In genomic region chr17:49746791-49747490, GRCh38 we compare ENCODE assay signal across 8 cellular contexts. TPM values are rescaled to one million over a fixed set of nuclear protein-coding genes. Genes with fewer than 3 reads are reported as not detected.
DNase-seq lines count a peak whose midpoint lies in the region; ATAC-seq lines count a peak whose summit lies in the region.

No MANE protein-coding gene starts in this region.

- H3K36me3 Mint-ChIP-seq in dendritic cell treated with granulocyte-macrophage colony-stimulating factor and Interleukin-4, amounts not matched to agents 40 ng/mL and 50 ng/mL, for 4 days (ENCODE audit: low read depth): no peaks in the 10 kb centered on the region

- ATAC-seq in GM19438 (IDR thresholded peaks at IDR 0.05; ENCODE audit: low read depth, unreplicated experiment) (peak; percentile 46), HG03439 (IDR thresholded peaks at IDR 0.05; ENCODE audit: unreplicated experiment) (peak; percentile 57)

- H3K4me3 ChIP-seq in GM08714 (ENCODE audit: low read length): peak overlapping the region; percentile 98

- no peak overlapping the region for H3K4me3 Mint-ChIP-seq in dendritic cell treated with granulocyte-macrophage colony-stimulating factor and Interleukin-4, amounts not matched to agents 40 ng/mL and 50 ng/mL, for 4 days

- H3K9me3 Mint-ChIP-seq in dendritic cell treated with granulocyte-macrophage colony-stimulating factor and Interleukin-4, amounts not matched to agents 40 ng/mL and 50 ng/mL, for 4 days: no peaks in the 10 kb centered on the region

- intact Hi-C loops in dendritic cell treated with granulocyte-macrophage colony-stimulating factor and Interleukin-4, amounts not matched to agents 40 ng/mL and 50 ng/mL, for 4 days (cut with micrococcal nuclease): no loop called here

- H3K27ac Mint-ChIP-seq in dendritic cell treated with granulocyte-macrophage colony-stimulating factor and Interleukin-4, amounts not matched to agents 40 ng/mL and 50 ng/mL, for 4 days: peak overlapping the region; percentile 22

- H3K27me3 Mint-ChIP-seq in dendritic cell treated with granulocyte-macrophage colony-stimulating factor and Interleukin-4, amounts not matched to agents 40 ng/mL and 50 ng/mL, for 4 days: no peaks in the 10 kb centered on the region

- H3K4me1 Mint-ChIP-seq in dendritic cell treated with granulocyte-macrophage colony-stimulating factor and Interleukin-4, amounts not matched to agents 40 ng/mL and 50 ng/mL, for 4 days (ENCODE audit: low read depth): peaks cover 62% of the 10 kb centered on the region

- DNase-seq in kidney tubule cell (ENCODE audit: low spot score) (no peak), cerebellar nuclear complex (lab: John Stamatoyannopoulos, UW) (no peak), NCI-H2227 (lab: John Stamatoyannopoulos, UW; ENCODE audit: unreplicated experiment) (no peak), SK-N-DZ (ENCODE audit: low spot score) (no peak)

RNA-seq across cellular contexts. Expression of gene FAM117A, which starts 17.0 kb away (rescaled TPM):
- polyA plus RNA-seq in SK-N-DZ (2014; cell fraction: cytosol; rRNA removed): 7.5 and 9.1 TPM in 2 replicates
- polyA plus RNA-seq in SK-N-DZ (2014; cell fraction: nucleus; rRNA removed): 4.7 and 18.3 TPM in 2 replicates

RNA-seq across cellular contexts. Expression of gene SLC35B1, which starts 39.2 kb away (rescaled TPM):
- polyA plus RNA-seq in SK-N-DZ (2014; cell fraction: cytosol; rRNA removed): 94.9 and 178 TPM in 2 replicates
- polyA plus RNA-seq in SK-N-DZ (2014; cell fraction: nucleus; rRNA removed): 127 and 153 TPM in 2 replicates

RNA-seq across cellular contexts. Expression of gene KAT7, which starts 41.5 kb away (rescaled TPM):
- 30.9 and 32.5 TPM in 2 replicates for polyA plus RNA-seq in SK-N-DZ (2014; cell fraction: cytosol; rRNA removed)
- polyA plus RNA-seq in SK-N-DZ (2014; cell fraction: nucleus; rRNA removed): 21.1 and 30.8 TPM in 2 replicates
